8 cellular contexts compared by ENCODE assay signal in the genomic region with DNA sequence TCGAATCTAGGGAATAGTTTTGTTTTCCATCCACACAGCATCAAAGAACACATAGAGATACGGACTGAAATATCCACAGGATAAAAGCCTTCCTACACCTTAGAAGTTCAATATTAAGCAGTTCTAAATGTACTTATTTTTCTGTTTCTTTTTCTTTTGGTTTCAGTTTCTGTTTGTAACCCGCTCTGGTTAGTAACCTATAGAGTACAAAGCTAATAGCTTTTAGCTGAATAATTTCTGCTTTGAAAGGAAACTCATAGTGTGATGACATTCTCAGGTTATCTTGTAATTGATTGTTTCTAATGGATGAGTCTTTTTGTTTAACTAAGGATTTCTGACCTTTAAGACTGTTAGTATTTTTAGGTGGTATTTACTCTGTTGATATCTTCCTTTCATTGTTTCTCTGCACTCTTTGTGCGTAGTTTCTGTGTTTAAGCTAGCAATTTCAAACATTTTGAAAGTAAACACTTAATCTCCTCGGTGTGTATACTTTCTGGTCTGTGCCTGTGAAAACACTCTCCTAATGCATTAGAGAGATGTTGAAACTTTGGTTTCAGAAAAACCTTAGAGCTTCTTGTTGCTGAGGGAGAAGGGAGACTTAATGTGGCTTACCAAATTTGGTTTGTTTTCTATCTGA.
DNase-seq lines count a peak whose midpoint lies in the region; ATAC-seq and TF ChIP-seq lines count a peak whose summit lies in the region.

No MANE protein-coding gene starts in this region.

- POLR2A ChIA-PET in HEK293T (lab: Yijun Ruan, JAX): no interaction called here

- H3F3A ChIP-seq in Loucy (ENCODE audit: low read depth): no peaks in the 10 kb centered on the region

- H3K9me3 Mint-ChIP-seq in Calu3 (ENCODE audit: low read depth, unreplicated experiment): peaks cover 10% of the 10 kb centered on the region

- CTCF ChIA-PET in Calu3 (lab: Charles Lee): interaction anchor here (0.6 to 1.1 kb wide), 3 partner anchors 9 to 298 kb away, joined by 3 to 4 read pairs (median 3); no protein-coding TSS in a partner anchor
- CTCF ChIA-PET in HEK293T (lab: Yijun Ruan, JAX): no interaction called here

- no peak overlapping the region for H3K27ac ChIP-seq in osteoblast (ENCODE audit: low read depth, low read length)

- H3K36me3 ChIP-seq in Loucy (ENCODE audit: insufficient read depth, low read length): no peaks in the 10 kb centered on the region
- H3K36me3 ChIP-seq in osteoblast (ENCODE audit: insufficient read depth, low read length): no peaks in the 10 kb centered on the region

- H4K20me1 ChIP-seq in Loucy (ENCODE audit: insufficient read depth, low read length, poor library complexity, severe bottlenecking): no peaks in the 10 kb centered on the region
- H4K20me1 ChIP-seq in osteoblast (ENCODE audit: insufficient read depth, low read length): no peaks in the 10 kb centered on the region

- peaks cover 7% of the 10 kb centered on the region for H3K4me1 Mint-ChIP-seq in Calu3 (ENCODE audit: low read depth, unreplicated experiment)

- H2AFZ ChIP-seq in Loucy (ENCODE audit: low read length) (peak overlapping the region; percentile 96), osteoblast (ENCODE audit: low read length) (peak overlapping the region; percentile 88)

- peak overlapping the region; percentile 66 for H3K4me3 ChIP-seq in Loucy (ENCODE audit: low read length, poor library complexity, severe bottlenecking)
- H3K4me3 ChIP-seq in cardiac fibroblast (replicated peaks in 1 of 2; ENCODE audit: low read depth in 2 of 2, low read length in 2 of 2): peak overlapping the region in 1 of 2 donors; percentile 19
- peak overlapping the region; percentile 57 for H3K4me3 ChIP-seq in osteoblast (ENCODE audit: insufficient read depth, low read length)

- peak; percentile 63 for ATAC-seq in GM21447 (IDR thresholded peaks at IDR 0.05; ENCODE audit: unreplicated experiment)

- H3K27me3 ChIP-seq in Loucy (ENCODE audit: insufficient read depth, low read length, poor library complexity, severe bottlenecking) (no peaks in the 10 kb centered on the region), osteoblast (ENCODE audit: insufficient read depth, low read length) (no peaks in the 10 kb centered on the region)

- peak overlapping the region; percentile 57 for H3K4me3 Mint-ChIP-seq in Calu3 (ENCODE audit: low read depth, unreplicated experiment)

- no peaks in the 10 kb centered on the region for H3K9me3 ChIP-seq in Loucy (ENCODE audit: insufficient read depth, low read depth, low read length)
- no peaks in the 10 kb centered on the region for H3K9me3 ChIP-seq in osteoblast (ENCODE audit: low read depth, low read length)

- no peaks in the 10 kb centered on the region for H3K27me3 Mint-ChIP-seq in Calu3 (ENCODE audit: unreplicated experiment)

- H3K4me1 ChIP-seq in Loucy (ENCODE audit: insufficient read depth, low read length, poor library complexity, severe bottlenecking) (peaks cover 18% of the 10 kb centered on the region), osteoblast (ENCODE audit: insufficient read depth, low read length) (no peaks in the 10 kb centered on the region)

- H3K9me2 ChIP-seq in Loucy (replicated peaks; ENCODE audit: low read depth, low read length): no peaks in the 10 kb centered on the region

- H3K27ac Mint-ChIP-seq in Calu3 (ENCODE audit: unreplicated experiment): peak overlapping the region; percentile 79

- DNase-seq in Calu3 (no peak), cardiac fibroblast (ENCODE audit: low read depth in 2 of 2) (peak; percentile 12 to 27), osteoblast (ENCODE audit: insufficient read length, low spot score, missing footprints) (no peak), NCI-H2196 treated with DMSO at 0.1 percent for 48 hours (lab: John Stamatoyannopoulos, UW; ENCODE audit: unreplicated experiment) (no peak), Kasumi-1 (lab: John Stamatoyannopoulos, UW) (no peak), HEK293T (ENCODE audit: extremely low spot score) (no peak)

- TF ChIP-seq CTCF in Calu3 (IDR thresholded peaks at IDR 0.05; ENCODE audit: unreplicated experiment) (no peak), Loucy (conservative IDR thresholded peaks at IDR 0.05; ENCODE audit: low read length) (no peak), cardiac fibroblast (IDR thresholded peaks at IDR 0.05; ENCODE audit: low read depth, low read length) (no peak), osteoblast (IDR thresholded peaks at IDR 0.05; ENCODE audit: extremely low read depth, low read depth, low read length) (no peak)

- intact Hi-C loops in Calu3 (cut with micrococcal nuclease; ENCODE audit: unreplicated experiment): no loop called here

- H3K9ac ChIP-seq in Loucy (ENCODE audit: low read depth, low read length, poor library complexity, severe bottlenecking): peak overlapping the region; percentile 58

- H3K36me3 Mint-ChIP-seq in Calu3 (ENCODE audit: insufficient read depth, unreplicated experiment): no peaks in the 10 kb centered on the region

- no TSS peak for BruUV-seq in Calu3 (replicated peaks; lab: Mats Ljungman, UMichigan)

- H3K4me2 ChIP-seq in Loucy (ENCODE audit: low read depth, low read length, poor library complexity, severe bottlenecking) (peak overlapping the region; percentile 85), osteoblast (ENCODE audit: insufficient read depth, low read length) (peak overlapping the region; percentile 79)

- H3K79me2 ChIP-seq in Loucy (ENCODE audit: insufficient read depth, low read length) (no peaks in the 10 kb centered on the region), osteoblast (ENCODE audit: insufficient read depth, low read length) (no peaks in the 10 kb centered on the region)

TF ChIP-seq in HEK293T, 16 proteins besides CTCF, POLR2A, EP300 and RAD21:
- TF ChIP-seq BHLHE40 (IDR thresholded peaks at IDR 0.05; ENCODE audit: borderline replicate concordance) (no peak), L3MBTL2 (conservative IDR thresholded peaks at IDR 0.05) (no peak)
TF ChIP-seq in HEK293T: peak in this region for 0.

Comparison
In these comparisons a context has a peak if more than half of its experiments do, and no peak if none do; other contexts are left out.
1. DNase-seq: peak in cardiac fibroblast (2 of 2); none in Calu3 (single experiment), osteoblast (single experiment), NCI-H2196 treated with DMSO at 0.1 percent for 48 hours (single experiment), Kasumi-1 (0 of 2) and HEK293T (single experiment).